14 cellular contexts compared by ENCODE assay signal in genomic region chr13:21583496-21583895, GRCh38. TPM values are rescaled to one million over a fixed set of nuclear protein-coding genes. Genes with fewer than 3 reads are reported as not detected.
A peak's percentile ranks its signal among the peaks of the same experiment; 100 is the strongest.
DNase-seq lines count a peak whose midpoint lies in the region; ATAC-seq and TF ChIP-seq lines count a peak whose summit lies in the region.
"Had no signal": no experiment of that assay in that cellular context is flagged by ENCODE, and none has a peak within 500 bp of the region (broad histone marks: within the 10 kb centered on the region; RNA-seq: fewer than 3 reads in every experiment).

No MANE protein-coding gene starts in this region.

- no peak overlapping the region for H2BK120ac ChIP-seq in IMR-90 (ENCODE audit: low read depth, low read length)

- no peak overlapping the region for H3K9ac ChIP-seq in IMR-90 (ENCODE audit: low read depth, low read length)

- H3K18ac ChIP-seq in IMR-90 (ENCODE audit: low read depth, low read length), result no peak overlapping the region; the same call in 1 of the 2 replicates

- peaks cover 20 to 50% of the 10 kb centered on the region in 2 experiments for H3K79me1 ChIP-seq in IMR-90 (ENCODE audit: low read depth in 1 of 2, low read length in 2 of 2)

- in situ Hi-C loops in IMR-90 (cut with MboI; ENCODE audit: low sequenced_read_pairs), result no loop called here

- CTCF ChIA-PET in IMR-90 (lab: Yijun Ruan, JAX), result no interaction called here
- CTCF ChIA-PET in GM10248 (lab: Yijun Ruan, JAX), result interaction anchor here (1.1 to 2.7 kb wide), 2 partner anchors 15 to 26 kb away, joined by 3 to 11 read pairs; no protein-coding TSS in a partner anchor

- H3K4me3 ChIP-seq in IMR-90 (ENCODE audit: insufficient read depth, low read depth, low read length), result no peak overlapping the region
- H3K4me3 ChIP-seq: ovary had no signal

- H2BK5ac ChIP-seq in IMR-90 (ENCODE audit: low read depth, low read length, poor library complexity, severe bottlenecking), result peak overlapping the region; percentile 62

- POLR2A ChIA-PET in IMR-90 (lab: Charles Lee; ENCODE audit: unreplicated experiment) (no interaction called here), GM10248 (lab: Yijun Ruan, JAX) (no interaction called here)

- H3K27me3 ChIP-seq in IMR-90 (ENCODE audit: control insufficient read depth, insufficient read depth, low read length), result no peaks in the 10 kb centered on the region
- H3K27me3 ChIP-seq: ovary had no signal

- no peak overlapping the region for H3K27ac ChIP-seq in IMR-90 (ENCODE audit: insufficient read depth, low read length)
- H3K27ac ChIP-seq: ovary had no signal

- no peak for TF ChIP-seq RAD21 in IMR-90 (IDR thresholded peaks at IDR 0.05; ENCODE audit: low read length)

- H2AK9ac ChIP-seq in IMR-90 (replicated peaks; ENCODE audit: low read depth, low read length, poor library complexity), result no peak overlapping the region

- no peak overlapping the region for H3K27ac Mint-ChIP-seq in nephron progenitor cell
- H3K27ac Mint-ChIP-seq: memory B cell had no signal

- H4K8ac ChIP-seq in IMR-90 (ENCODE audit: low read depth in 2 of 2, low read length in 2 of 2), result no peak overlapping the region

- H3K4me2 ChIP-seq in IMR-90 (ENCODE audit: low read depth, low read length), result peak overlapping the region; percentile 0

- peak; percentile 30 for DNase-seq in A172 (ENCODE audit: low spot score)
- peak; percentile 66 for DNase-seq in IMR-90
- peak; percentile 94 to 96 for DNase-seq in dermis microvascular lymphatic vessel endothelial cell (ENCODE audit: low read depth in 2 of 2)
- DNase-seq in islet precursor cell, result peak; percentile 83
- DNase-seq in nephron progenitor cell, result no peak
- no peak for DNase-seq in GM10248 (ENCODE audit: extremely low spot score)
- DNase-seq in NCI-H2081 (lab: John Stamatoyannopoulos, UW), result no peak
- DNase-seq in activated naive CD4-positive, alpha-beta T cell treated with Interleukin-2 at 50 U/mL for 16 hours, result no peak
- DNase-seq: head of caudate nucleus, KBM-7, NCI-H526 treated with DMSO at 0.1 percent for 48 hours, ovary, T-helper 9 cell had no signal

- peaks cover 6% of the 10 kb centered on the region for H4K20me1 ChIP-seq in IMR-90 (ENCODE audit: insufficient read depth, low read length)

- no peak overlapping the region for H4K91ac ChIP-seq in IMR-90 (ENCODE audit: insufficient read depth, low read depth, low read length)

- H3K9me3 ChIP-seq in IMR-90 (ENCODE audit: control insufficient read depth, insufficient read depth, low read length), result peaks cover 8% of the 10 kb centered on the region
- H3K9me3 ChIP-seq: ovary had no signal

- no CpG with 5 or more reads among the region's 2 CpGs for WGBS in IMR-90 (ENCODE audit: extremely low coverage in 2 of 2, insufficient read length in 1 of 2), 2 experiments

- H3K23ac ChIP-seq in IMR-90 (ENCODE audit: low read depth, low read length), result no peak overlapping the region

- peaks cover 36% of the 10 kb centered on the region for H3K9me3 Mint-ChIP-seq in nephron progenitor cell

- no peak overlapping the region for H2AK5ac ChIP-seq in IMR-90 (ENCODE audit: low read depth, low read length)

- peaks cover 6% of the 10 kb centered on the region; the same call in 1 of the 2 replicates for H3K9me1 ChIP-seq in IMR-90 (ENCODE audit: insufficient read depth, low read length)

- no peaks in the 10 kb centered on the region for H3K27me3 Mint-ChIP-seq in nephron progenitor cell (ENCODE audit: low read depth, poor library complexity)
- H3K27me3 Mint-ChIP-seq: memory B cell had no signal

- no TSS peak for BruUV-seq in IMR-90 (replicated peaks; lab: Mats Ljungman, UMichigan)

- H3K36me3 ChIP-seq in IMR-90 (ENCODE audit: control insufficient read depth, insufficient read depth, low read length), result peaks cover 3% of the 10 kb centered on the region; the same call in 1 of the 2 replicates
- H3K36me3 ChIP-seq: ovary had no signal

- no peak overlapping the region for H3K14ac ChIP-seq in IMR-90 (replicated peaks; ENCODE audit: low read depth, low read length)

- peaks cover 6% of the 10 kb centered on the region for H3K4me1 ChIP-seq in IMR-90 (ENCODE audit: control insufficient read depth, insufficient read depth, low read length)

- no peak overlapping the region for H3K4me3 Mint-ChIP-seq in nephron progenitor cell
- H3K4me3 Mint-ChIP-seq: memory B cell had no signal

- no peak overlapping the region for H4K5ac ChIP-seq in IMR-90 (ENCODE audit: low read depth, low read length)

- H2BK15ac ChIP-seq in IMR-90 (ENCODE audit: low read depth, low read length), result no peak overlapping the region

- TF ChIP-seq CTCF in IMR-90 (conservative IDR thresholded peaks at IDR 0.05; ENCODE audit: low read depth, low read length) (no peak), nephron progenitor cell (IDR thresholded peaks at IDR 0.05) (no peak), GM10248 (IDR thresholded peaks at IDR 0.05; ENCODE audit: control extremely low read depth, extremely low read depth, low read depth, missing control alignments) (no peak)

- intact Hi-C loops in IMR-90 (cut with micrococcal nuclease), result loop anchor here (1.0 kb wide), 1 partner anchor 25 kb away; no protein-coding TSS in a partner anchor

- no peaks in the 10 kb centered on the region for H3K4me1 Mint-ChIP-seq in nephron progenitor cell

- peak; percentile 89 for ATAC-seq in IMR-90 (ENCODE audit: low read depth)

- no peak overlapping the region for H2AFZ ChIP-seq in IMR-90 (replicated peaks; ENCODE audit: low read length, poor library complexity)

- no peak overlapping the region for H2BK20ac ChIP-seq in IMR-90 (ENCODE audit: low read depth, low read length)

- no peak overlapping the region for H3K4ac ChIP-seq in IMR-90 (ENCODE audit: low read depth, low read length)

- H3K56ac ChIP-seq in IMR-90 (ENCODE audit: extremely low read depth, insufficient read depth, low read length), result no peak overlapping the region

- peaks cover 48% of the 10 kb centered on the region for H3K36me3 Mint-ChIP-seq in nephron progenitor cell (ENCODE audit: low read depth)

- dilution Hi-C loops in IMR-90 (cut with HindIII; ENCODE audit: low sequenced_read_pairs, unreplicated experiment), result no loop called here

- TF ChIP-seq POLR2A in IMR-90 (IDR thresholded peaks at IDR 0.05; ENCODE audit: low read depth, low read length), result no peak

TF ChIP-seq in IMR-90, 13 proteins besides CTCF, POLR2A, EP300 and RAD21:
- TF ChIP-seq NFE2L2 (IDR thresholded peaks at IDR 0.05; ENCODE audit: low read depth, low read length), result no peak
- no peak for TF ChIP-seq MAFK (IDR thresholded peaks at IDR 0.05; ENCODE audit: low read depth, low read length)
- TF ChIP-seq, protein P1, sequence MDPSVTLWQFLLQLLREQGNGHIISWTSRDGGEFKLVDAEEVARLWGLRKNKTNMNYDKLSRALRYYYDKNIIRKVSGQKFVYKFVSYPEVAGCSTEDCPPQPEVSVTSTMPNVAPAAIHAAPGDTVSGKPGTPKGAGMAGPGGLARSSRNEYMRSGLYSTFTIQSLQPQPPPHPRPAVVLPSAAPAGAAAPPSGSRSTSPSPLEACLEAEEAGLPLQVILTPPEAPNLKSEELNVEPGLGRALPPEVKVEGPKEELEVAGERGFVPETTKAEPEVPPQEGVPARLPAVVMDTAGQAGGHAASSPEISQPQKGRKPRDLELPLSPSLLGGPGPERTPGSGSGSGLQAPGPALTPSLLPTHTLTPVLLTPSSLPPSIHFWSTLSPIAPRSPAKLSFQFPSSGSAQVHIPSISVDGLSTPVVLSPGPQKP (IDR thresholded peaks at IDR 0.05; ENCODE audit: borderline replicate concordance, low read depth, low read length), result no peak
- TF ChIP-seq SMC3 (IDR thresholded peaks at IDR 0.05; ENCODE audit: low read depth, low read length), result no peak
- TF ChIP-seq RFX5 (IDR thresholded peaks at IDR 0.05; ENCODE audit: low read depth, low read length), result no peak

RNA-seq across cellular contexts. Expression of gene MICU2, which starts 20.5 kb away (rescaled TPM):
- total RNA-seq in A172 (2014; rRNA removed; shearing (Covaris generic)), result 79.3 and 85.1 TPM in 2 replicates
- total RNA-seq in IMR-90 (2012; rRNA removed) (14.9 and 29.2 TPM in 2 replicates), dermis microvascular lymphatic vessel endothelial cell (26.3 and 32.9 TPM in 2 replicates)
- 23.0 and 25.0 TPM in 2 replicates for polyA plus RNA-seq in IMR-90 (2012; rRNA removed)
- 19.2 and 36.9 TPM in 2 replicates for polyA plus RNA-seq in IMR-90 (2012; cell fraction: cytosol; rRNA removed)
- 33.4 and 42.3 TPM in 2 replicates for polyA plus RNA-seq in IMR-90 (2012; cell fraction: nucleus; rRNA removed; ENCODE audit: low replicate concordance)

Comparison
In these comparisons a context has a peak if more than half of its experiments do, and no peak if none do; other contexts are left out.
1. DNase-seq: peak in A172 (single experiment), IMR-90 (single experiment), dermis microvascular lymphatic vessel endothelial cell (2 of 2) and islet precursor cell (single experiment); none in nephron progenitor cell (single experiment), GM10248 (single experiment), NCI-H2081 (0 of 2) and activated naive CD4-positive, alpha-beta T cell treated with Interleukin-2 at 50 U/mL for 16 hours (single experiment).